Comparison of ENCODE assay signal across 12 cellular contexts in genomic region chr19:18903146-18904056, GRCh38. TPM values are rescaled to one million over a fixed set of nuclear protein-coding genes. Genes with fewer than 3 reads are reported as not detected.
"Had no signal": no experiment of that assay in that cellular context is flagged by ENCODE, and none has a peak within 500 bp of the region (broad histone marks: within the 10 kb centered on the region; RNA-seq: fewer than 3 reads in every experiment).

No MANE protein-coding gene starts in this region.

- ATAC-seq: natural killer cell treated with Interleukin-12 subunit alpha and Interleukin-12 subunit beta and Interleukin-15 and Interleukin-18, amount 100 ng/mL, for 72 hours; psoas muscle; right lobe of liver had no signal

- H3K9me3 ChIP-seq: psoas muscle, right lobe of liver, suprapubic skin, upper lobe of left lung had no signal

- H3K4me3 ChIP-seq: psoas muscle, right lobe of liver, smooth muscle cell, suprapubic skin, upper lobe of left lung had no signal

- H3K4me2 ChIP-seq: smooth muscle cell had no signal

- H3K27me3 ChIP-seq: right lobe of liver, suprapubic skin, upper lobe of left lung had no signal

- FAIRE-seq: kidney had no signal

- H3K4me1 ChIP-seq: psoas muscle, right lobe of liver, suprapubic skin, upper lobe of left lung had no signal

- H3K27ac ChIP-seq: psoas muscle, right lobe of liver, suprapubic skin, upper lobe of left lung had no signal

- DNase-seq: activated CD4-positive, CD25-positive, alpha-beta regulatory T cell treated with anti-CD3 and anti-CD28 coated beads, Interleukin-2, amount 50 U/mL, for 72 hours; activated naive CD4-positive, alpha-beta T cell; activated T-cell treated with anti-CD3 and anti-CD28 coated beads for 4 hours; kidney; mesenchymal stem cell; psoas muscle had no signal

RNA-seq across cellular contexts. Expression of gene CERS1, which starts 7.4 kb away (rescaled TPM):
- total RNA-seq: natural killer cell treated with Interleukin-12 subunit alpha and Interleukin-12 subunit beta and Interleukin-15 and Interleukin-18, amount 100 ng/mL, for 72 hours; right lobe of liver had no signal
- polyA plus RNA-seq: liver had no signal
